Comparison of ENCODE assay signal across 11 cellular contexts in the genomic region with DNA sequence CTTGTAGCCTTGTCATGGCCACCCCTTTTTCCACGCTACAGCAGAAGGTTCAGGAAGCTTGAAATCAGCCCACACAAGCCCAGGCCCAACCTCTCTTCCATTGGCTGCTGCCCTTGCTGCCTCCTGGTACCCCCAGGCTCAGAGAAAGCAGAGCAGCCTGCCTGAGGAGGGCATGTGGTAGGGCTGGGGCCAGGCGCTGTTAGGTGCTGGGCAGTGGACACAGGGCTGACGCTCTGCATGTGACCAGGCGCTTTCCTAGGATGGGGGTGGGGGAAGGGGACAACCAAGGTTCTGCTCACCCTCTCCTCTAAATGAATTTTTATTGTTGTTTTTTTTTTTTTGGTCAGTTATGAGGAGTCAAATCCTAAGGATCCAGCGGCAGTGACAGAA. TPM values are rescaled to one million over a fixed set of nuclear protein-coding genes. Genes with fewer than 3 reads are reported as not detected.
DNase-seq lines count a peak whose midpoint lies in the region; ATAC-seq, FAIRE-seq and TF ChIP-seq lines count a peak whose summit lies in the region.
"Had no signal": no experiment of that assay in that cellular context is flagged by ENCODE, and none has a peak within 500 bp of the region (broad histone marks: within the 10 kb centered on the region; RNA-seq: fewer than 3 reads in every experiment).

No MANE protein-coding gene starts in this region.

- CTCF ChIA-PET in A549 (lab: Yijun Ruan, JAX), result interaction anchor here (0.8 to 28.4 kb wide), 18 partner anchors 9 to 163 kb away, joined by 3 to 903 read pairs (median 6); partner anchors contain the start of genes BCL2L1, HM13 and ID1

- H3K36me3 Mint-ChIP-seq in HFFc6 (ENCODE audit: low read depth) (peaks cover 8% of the 10 kb centered on the region; the same call in 1 of the 2 replicates), brain (peaks cover 14% of the 10 kb centered on the region), neural crest cell (ENCODE audit: low read depth) (peaks cover 2% of the 10 kb centered on the region)
- peaks cover 46% of the 10 kb centered on the region for H3K36me3 Mint-ChIP-seq in effector memory CD8-positive, alpha-beta T cell (ENCODE audit: insufficient read depth)

- H3K4me1 ChIP-seq in A549, result peaks cover 71% of the 10 kb centered on the region

- POLR2A ChIA-PET in A549 (lab: Yijun Ruan, JAX), result interaction anchor here (1.5 to 7.0 kb wide), 5 partner anchors 8 to 43 kb away, joined by 5 to 113 read pairs (median 8); partner anchors contain the start of gene ID1

- no peak for DNase-seq in A549 (ENCODE audit: low read depth in 1 of 2, low spot score in 1 of 2)
- DNase-seq in HFFc6, result no peak
- DNase-seq in neural crest cell (ENCODE audit: low read depth, low spot score), result no peak
- DNase-seq in germinal center (ENCODE audit: low spot score), result no peak
- DNase-seq in effector memory CD8-positive, alpha-beta T cell, result no peak
- DNase-seq: NCI-H1048 had no signal

- 74% methylated on average over 5 of the region's 5 CpGs for WGBS in A549 (ENCODE audit: missing lambda C conversion rate)

- H3K4me3 Mint-ChIP-seq in HFFc6 (no peak overlapping the region; the same call in 1 of the 2 replicates), brain (no peak overlapping the region), neural crest cell (peak overlapping the region; percentile 39)
- no peak overlapping the region for H3K4me3 Mint-ChIP-seq in effector memory CD8-positive, alpha-beta T cell
- H3K4me3 Mint-ChIP-seq: CD8-positive, alpha-beta T cell had no signal

- TF ChIP-seq CTCF in A549 (IDR thresholded peaks at IDR 0.05), result no peak
- TF ChIP-seq CTCF in HFFc6 (IDR thresholded peaks at IDR 0.05), result no peak
- no peak for TF ChIP-seq CTCF in brain (conservative IDR thresholded peaks at IDR 0.05)
- no peak for TF ChIP-seq CTCF in neural crest cell (conservative IDR thresholded peaks at IDR 0.05)

- peaks cover 17% of the 10 kb centered on the region for H3K27me3 Mint-ChIP-seq in HFFc6 (ENCODE audit: insufficient read depth)
- H3K27me3 Mint-ChIP-seq in brain, result no peaks in the 10 kb centered on the region
- peaks cover 15% of the 10 kb centered on the region for H3K27me3 Mint-ChIP-seq in neural crest cell (ENCODE audit: low read depth)
- no peaks in the 10 kb centered on the region for H3K27me3 Mint-ChIP-seq in effector memory CD8-positive, alpha-beta T cell

- H3K9me3 ChIP-seq in A549, result no peaks in the 10 kb centered on the region

- peaks cover 66% of the 10 kb centered on the region for H3K4me1 Mint-ChIP-seq in HFFc6 (ENCODE audit: low read depth)
- H3K4me1 Mint-ChIP-seq in brain, result peaks cover 32% of the 10 kb centered on the region
- peaks cover 33% of the 10 kb centered on the region for H3K4me1 Mint-ChIP-seq in neural crest cell
- H3K4me1 Mint-ChIP-seq in effector memory CD8-positive, alpha-beta T cell (ENCODE audit: low read depth in 2 of 2), result peaks cover 26 to 33% of the 10 kb centered on the region in 2 donors

- no peak for TF ChIP-seq EP300 in A549 (IDR thresholded peaks at IDR 0.05)

- H3K4me3 ChIP-seq in A549, result no peak overlapping the region

- no peak for TF ChIP-seq POLR2A in A549 (IDR thresholded peaks at IDR 0.05; ENCODE audit: low read length)

- H3K27ac Mint-ChIP-seq in HFFc6 (peak overlapping the region; percentile 94), brain (peak overlapping the region; percentile 55 to 96 (median 85)), neural crest cell (ENCODE audit: unreplicated experiment) (no peak overlapping the region)
- peak overlapping the region in 1 of 2 donors; percentile 68 for H3K27ac Mint-ChIP-seq in effector memory CD8-positive, alpha-beta T cell
- H3K27ac Mint-ChIP-seq: CD8-positive, alpha-beta T cell had no signal

- TF ChIP-seq RAD21 in A549 (conservative IDR thresholded peaks at IDR 0.05 in 1 of 2, IDR thresholded peaks at IDR 0.05 in 1 of 2), result no peak

- no peaks in the 10 kb centered on the region; the same call in 1 of the 2 replicates for H3K9me3 Mint-ChIP-seq in HFFc6
- H3K9me3 Mint-ChIP-seq in brain, result no peaks in the 10 kb centered on the region
- no peaks in the 10 kb centered on the region for H3K9me3 Mint-ChIP-seq in neural crest cell
- no peaks in the 10 kb centered on the region for H3K9me3 Mint-ChIP-seq in effector memory CD8-positive, alpha-beta T cell
- H3K9me3 Mint-ChIP-seq: CD8-positive, alpha-beta T cell had no signal

- H3K27ac ChIP-seq in A549, result peak overlapping the region; percentile 93 to 99

- no peak for FAIRE-seq in A549 (lab: Jason Lieb, UNC)
- FAIRE-seq: bronchial epithelial cell had no signal

- ATAC-seq in A549 (no peak), GM21526 (IDR thresholded peaks at IDR 0.05; ENCODE audit: low FRiP score, unreplicated experiment) (no peak), GM21447 (IDR thresholded peaks at IDR 0.05; ENCODE audit: unreplicated experiment) (no peak)
- no peak for ATAC-seq in effector memory CD8-positive, alpha-beta T cell (replicated peaks)

- peak overlapping the region; percentile 9 for H3K4me2 ChIP-seq in A549

TF ChIP-seq in A549, 52 proteins besides CTCF, POLR2A, EP300 and RAD21 (continues in another document):
- TF ChIP-seq NFE2L2 (conservative IDR thresholded peaks at IDR 0.05; ENCODE audit: low read length) (no peak), MYC (IDR thresholded peaks at IDR 0.05; ENCODE audit: borderline replicate concordance, low read length) (no peak), HOXB13 (CRISPR knock-in tag; IDR thresholded peaks at IDR 0.05; ENCODE audit: low read depth) (no peak), KDM1A (IDR thresholded peaks at IDR 0.05; ENCODE audit: low read depth) (no peak), TP53 (CRISPR knock-in tag; IDR thresholded peaks at IDR 0.05) (no peak), E2F6 (IDR thresholded peaks at IDR 0.05; ENCODE audit: borderline replicate concordance, low read depth) (no peak)
- TF ChIP-seq, protein P1, sequence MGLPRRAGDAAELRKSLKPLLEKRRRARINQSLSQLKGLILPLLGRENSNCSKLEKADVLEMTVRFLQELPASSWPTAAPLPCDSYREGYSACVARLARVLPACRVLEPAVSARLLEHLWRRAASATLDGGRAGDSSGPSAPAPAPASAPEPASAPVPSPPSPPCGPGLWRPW (IDR thresholded peaks at IDR 0.05), result no peak
- TF ChIP-seq, protein P2, sequence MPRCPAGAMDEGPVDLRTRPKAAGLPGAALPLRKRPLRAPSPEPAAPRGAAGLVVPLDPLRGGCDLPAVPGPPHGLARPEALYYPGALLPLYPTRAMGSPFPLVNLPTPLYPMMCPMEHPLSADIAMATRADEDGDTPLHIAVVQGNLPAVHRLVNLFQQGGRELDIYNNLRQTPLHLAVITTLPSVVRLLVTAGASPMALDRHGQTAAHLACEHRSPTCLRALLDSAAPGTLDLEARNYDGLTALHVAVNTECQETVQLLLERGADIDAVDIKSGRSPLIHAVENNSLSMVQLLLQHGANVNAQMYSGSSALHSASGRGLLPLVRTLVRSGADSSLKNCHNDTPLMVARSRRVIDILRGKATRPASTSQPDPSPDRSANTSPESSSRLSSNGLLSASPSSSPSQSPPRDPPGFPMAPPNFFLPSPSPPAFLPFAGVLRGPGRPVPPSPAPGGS (IDR thresholded peaks at IDR 0.05), result no peak
- TF ChIP-seq, protein P3, sequence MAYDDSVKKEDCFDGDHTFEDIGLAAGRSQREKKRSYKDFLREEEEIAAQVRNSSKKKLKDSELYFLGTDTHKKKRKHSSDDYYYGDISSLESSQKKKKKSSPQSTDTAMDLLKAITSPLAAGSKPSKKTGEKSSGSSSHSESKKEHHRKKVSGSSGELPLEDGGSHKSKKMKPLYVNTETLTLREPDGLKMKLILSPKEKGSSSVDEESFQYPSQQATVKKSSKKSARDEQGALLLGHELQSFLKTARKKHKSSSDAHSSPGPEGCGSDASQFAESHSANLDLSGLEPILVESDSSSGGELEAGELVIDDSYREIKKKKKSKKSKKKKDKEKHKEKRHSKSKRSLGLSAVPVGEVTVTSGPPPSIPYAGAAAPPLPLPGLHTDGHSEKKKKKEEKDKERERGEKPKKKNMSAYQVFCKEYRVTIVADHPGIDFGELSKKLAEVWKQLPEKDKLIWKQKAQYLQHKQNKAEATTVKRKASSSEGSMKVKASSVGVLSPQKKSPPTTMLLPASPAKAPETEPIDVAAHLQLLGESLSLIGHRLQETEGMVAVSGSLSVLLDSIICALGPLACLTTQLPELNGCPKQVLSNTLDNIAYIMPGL (CRISPR knock-in tag; IDR thresholded peaks at IDR 0.05; ENCODE audit: borderline replicate concordance), result no peak

RNA-seq across cellular contexts. Expression of gene ID1, which starts 36.3 kb away (rescaled TPM):
- polyA plus RNA-seq in A549 (2011; rRNA removed) (237 and 250 TPM in 2 replicates), A549 (2017; fragmentation: RNase III; extraction: RNeasy Plus Mini Kit Qiagen cat#74134 plus additional on column Dnase treatment) (257 to 432 TPM (median 387 TPM) in 3 replicates), brain (ENCODE audit: insufficient read depth, low read depth, low replicate concordance) (109 TPM)
- polyA plus RNA-seq in A549 (2012; cell fraction: cytosol; rRNA removed), result 951 and 1,146 TPM in 2 replicates
- 1,622 and 2,122 TPM in 2 replicates for polyA plus RNA-seq in A549 (2012; cell fraction: nucleus; rRNA removed)
- polyA minus RNA-seq in A549 (2011; rRNA and poly(A)+ RNA removed), result 188 and 250 TPM in 2 replicates
- 100 to 1,000 TPM; 397 to 487 (median 452) TPM for total RNA-seq in HFFc6 (2021; fragmentation: NEBNext Ultra II Directional; extraction: Animal tissue kit (Norgen Biotek cat#: 25700))
- 4.3 and 5.8 TPM in 2 replicates for total RNA-seq in neural crest cell

RNA-seq across cellular contexts. Expression of gene HM13, which starts 54.5 kb away (rescaled TPM):
- polyA plus RNA-seq in A549 (2011; rRNA removed) (164 and 229 TPM in 2 replicates), A549 (2017; fragmentation: RNase III; extraction: RNeasy Plus Mini Kit Qiagen cat#74134 plus additional on column Dnase treatment) (167 to 178 TPM (median 178 TPM) in 3 replicates), brain (ENCODE audit: insufficient read depth, low read depth, low replicate concordance) (169 TPM)
- polyA plus RNA-seq in A549 (2012; cell fraction: cytosol; rRNA removed), result 140 and 200 TPM in 2 replicates
- 247 and 368 TPM in 2 replicates for polyA plus RNA-seq in A549 (2012; cell fraction: nucleus; rRNA removed)
- polyA minus RNA-seq in A549 (2011; rRNA and poly(A)+ RNA removed), result 177 and 217 TPM in 2 replicates
- 100 to 1,000 TPM; 265 to 332 (median 284) TPM for total RNA-seq in HFFc6 (2021; fragmentation: NEBNext Ultra II Directional; extraction: Animal tissue kit (Norgen Biotek cat#: 25700))
- total RNA-seq in neural crest cell, result 179 and 185 TPM in 2 replicates

Comparison
In these comparisons a context has a peak if more than half of its experiments do, and no peak if none do; other contexts are left out.
1. RNA of gene ID1, which starts 36.3 kb away (total RNA-seq): 397 to 487 TPM in HFFc6; 4.3 to 5.8 TPM in neural crest cell; every median in the first group is over 10 times any median in the second.